ENCODE assay signal across 2 cellular contexts in the genomic region with DNA sequence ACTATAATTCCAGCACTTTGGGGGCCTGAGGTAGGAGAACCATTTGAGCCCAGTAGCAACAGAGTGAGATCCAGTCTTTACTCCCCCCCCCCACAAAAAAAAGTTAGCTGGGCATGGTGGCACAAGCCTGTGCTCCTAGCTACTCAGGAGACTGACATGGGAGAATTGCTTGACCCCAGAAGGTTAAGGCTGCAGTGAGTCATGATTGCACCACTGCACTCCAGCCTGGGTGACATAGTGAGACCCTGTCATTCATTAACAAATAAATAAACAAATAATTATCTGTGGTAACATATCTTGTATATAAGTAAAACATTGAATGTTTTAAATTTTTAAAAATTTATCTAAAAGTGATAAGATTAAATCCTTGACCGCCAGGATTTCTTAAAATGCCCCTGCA.
TF ChIP-seq lines count a peak whose summit lies in the region.

No MANE protein-coding gene starts in this region.

TF ChIP-seq in IMR-90, 13 proteins besides CTCF, POLR2A, EP300 and RAD21:
- TF ChIP-seq SMC3 (IDR thresholded peaks at IDR 0.05; ENCODE audit: low read depth, low read length) (no peak), MXI1 (IDR thresholded peaks at IDR 0.05; ENCODE audit: borderline replicate concordance, low read depth, low read length) (no peak), CEBPB (IDR thresholded peaks at IDR 0.05; ENCODE audit: low read depth, low read length) (peak; percentile 34; the same call in 1 of the 2 replicates)

TF ChIP-seq in HepG2, 621 proteins besides CTCF, POLR2A, EP300 and RAD21 (continues in another document):
- TF ChIP-seq, protein P1, sequence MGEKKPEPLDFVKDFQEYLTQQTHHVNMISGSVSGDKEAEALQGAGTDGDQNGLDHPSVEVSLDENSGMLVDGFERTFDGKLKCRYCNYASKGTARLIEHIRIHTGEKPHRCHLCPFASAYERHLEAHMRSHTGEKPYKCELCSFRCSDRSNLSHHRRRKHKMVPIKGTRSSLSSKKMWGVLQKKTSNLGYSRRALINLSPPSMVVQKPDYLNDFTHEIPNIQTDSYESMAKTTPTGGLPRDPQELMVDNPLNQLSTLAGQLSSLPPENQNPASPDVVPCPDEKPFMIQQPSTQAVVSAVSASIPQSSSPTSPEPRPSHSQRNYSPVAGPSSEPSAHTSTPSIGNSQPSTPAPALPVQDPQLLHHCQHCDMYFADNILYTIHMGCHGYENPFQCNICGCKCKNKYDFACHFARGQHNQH (CRISPR knock-in tag; IDR thresholded peaks at IDR 0.05) = 0 out of 2 replicates have a peak, but pooled peaks have one; percentile 24
- TF ChIP-seq RXRA (CRISPR knock-in tag; IDR thresholded peaks at IDR 0.05) = peak; percentile 49; the same call in 1 of the 2 replicates
- no peak for TF ChIP-seq MAFF (IDR thresholded peaks at IDR 0.05; ENCODE audit: low read depth, low read length)
- TF ChIP-seq HDAC6 (IDR thresholded peaks at IDR 0.05; ENCODE audit: low read depth, low read length) = no peak
- TF ChIP-seq SMAD3 (CRISPR knock-in tag; IDR thresholded peaks at IDR 0.05) = 0 out of 2 replicates have a peak, but pooled peaks have one; percentile 37
- TF ChIP-seq IRF2 (CRISPR knock-in tag; IDR thresholded peaks at IDR 0.05) = 0 out of 2 replicates have a peak, but pooled peaks have one; percentile 20
- TF ChIP-seq FOXM1 (CRISPR knock-in tag; IDR thresholded peaks at IDR 0.05) = no peak
- TF ChIP-seq, protein P2, sequence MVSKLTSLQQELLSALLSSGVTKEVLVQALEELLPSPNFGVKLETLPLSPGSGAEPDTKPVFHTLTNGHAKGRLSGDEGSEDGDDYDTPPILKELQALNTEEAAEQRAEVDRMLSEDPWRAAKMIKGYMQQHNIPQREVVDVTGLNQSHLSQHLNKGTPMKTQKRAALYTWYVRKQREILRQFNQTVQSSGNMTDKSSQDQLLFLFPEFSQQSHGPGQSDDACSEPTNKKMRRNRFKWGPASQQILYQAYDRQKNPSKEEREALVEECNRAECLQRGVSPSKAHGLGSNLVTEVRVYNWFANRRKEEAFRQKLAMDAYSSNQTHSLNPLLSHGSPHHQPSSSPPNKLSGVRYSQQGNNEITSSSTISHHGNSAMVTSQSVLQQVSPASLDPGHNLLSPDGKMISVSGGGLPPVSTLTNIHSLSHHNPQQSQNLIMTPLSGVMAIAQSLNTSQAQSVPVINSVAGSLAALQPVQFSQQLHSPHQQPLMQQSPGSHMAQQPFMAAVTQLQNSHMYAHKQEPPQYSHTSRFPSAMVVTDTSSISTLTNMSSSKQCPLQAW (CRISPR knock-in tag; IDR thresholded peaks at IDR 0.05) = peak; percentile 90
- TF ChIP-seq, protein P3, sequence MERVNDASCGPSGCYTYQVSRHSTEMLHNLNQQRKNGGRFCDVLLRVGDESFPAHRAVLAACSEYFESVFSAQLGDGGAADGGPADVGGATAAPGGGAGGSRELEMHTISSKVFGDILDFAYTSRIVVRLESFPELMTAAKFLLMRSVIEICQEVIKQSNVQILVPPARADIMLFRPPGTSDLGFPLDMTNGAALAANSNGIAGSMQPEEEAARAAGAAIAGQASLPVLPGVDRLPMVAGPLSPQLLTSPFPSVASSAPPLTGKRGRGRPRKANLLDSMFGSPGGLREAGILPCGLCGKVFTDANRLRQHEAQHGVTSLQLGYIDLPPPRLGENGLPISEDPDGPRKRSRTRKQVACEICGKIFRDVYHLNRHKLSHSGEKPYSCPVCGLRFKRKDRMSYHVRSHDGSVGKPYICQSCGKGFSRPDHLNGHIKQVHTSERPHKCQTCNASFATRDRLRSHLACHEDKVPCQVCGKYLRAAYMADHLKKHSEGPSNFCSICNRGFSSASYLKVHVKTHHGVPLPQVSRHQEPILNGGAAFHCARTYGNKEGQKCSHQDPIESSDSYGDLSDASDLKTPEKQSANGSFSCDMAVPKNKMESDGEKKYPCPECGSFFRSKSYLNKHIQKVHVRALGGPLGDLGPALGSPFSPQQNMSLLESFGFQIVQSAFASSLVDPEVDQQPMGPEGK (CRISPR knock-in tag; IDR thresholded peaks at IDR 0.05) = peak; percentile 62
- TF ChIP-seq ZNF558 (CRISPR knock-in tag; IDR thresholded peaks at IDR 0.05; ENCODE audit: borderline replicate concordance) = no peak
- TF ChIP-seq ZFAT (CRISPR knock-in tag; conservative IDR thresholded peaks at IDR 0.05) = no peak
- peak; percentile 69 for TF ChIP-seq RXRB (CRISPR knock-in tag; IDR thresholded peaks at IDR 0.05; ENCODE audit: borderline replicate concordance)
- TF ChIP-seq, protein P4, sequence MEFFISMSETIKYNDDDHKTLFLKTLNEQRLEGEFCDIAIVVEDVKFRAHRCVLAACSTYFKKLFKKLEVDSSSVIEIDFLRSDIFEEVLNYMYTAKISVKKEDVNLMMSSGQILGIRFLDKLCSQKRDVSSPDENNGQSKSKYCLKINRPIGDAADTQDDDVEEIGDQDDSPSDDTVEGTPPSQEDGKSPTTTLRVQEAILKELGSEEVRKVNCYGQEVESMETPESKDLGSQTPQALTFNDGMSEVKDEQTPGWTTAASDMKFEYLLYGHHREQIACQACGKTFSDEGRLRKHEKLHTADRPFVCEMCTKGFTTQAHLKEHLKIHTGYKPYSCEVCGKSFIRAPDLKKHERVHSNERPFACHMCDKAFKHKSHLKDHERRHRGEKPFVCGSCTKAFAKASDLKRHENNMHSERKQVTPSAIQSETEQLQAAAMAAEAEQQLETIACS (CRISPR knock-in tag; IDR thresholded peaks at IDR 0.05) = no peak
- TF ChIP-seq SATB2 (CRISPR knock-in tag; IDR thresholded peaks at IDR 0.05) = no peak
- no peak for TF ChIP-seq DMAP1 (CRISPR knock-in tag; IDR thresholded peaks at IDR 0.05)
- peak; percentile 91 for TF ChIP-seq FOSL1 (CRISPR knock-in tag; IDR thresholded peaks at IDR 0.05; ENCODE audit: borderline replicate concordance)
- TF ChIP-seq, protein P5, sequence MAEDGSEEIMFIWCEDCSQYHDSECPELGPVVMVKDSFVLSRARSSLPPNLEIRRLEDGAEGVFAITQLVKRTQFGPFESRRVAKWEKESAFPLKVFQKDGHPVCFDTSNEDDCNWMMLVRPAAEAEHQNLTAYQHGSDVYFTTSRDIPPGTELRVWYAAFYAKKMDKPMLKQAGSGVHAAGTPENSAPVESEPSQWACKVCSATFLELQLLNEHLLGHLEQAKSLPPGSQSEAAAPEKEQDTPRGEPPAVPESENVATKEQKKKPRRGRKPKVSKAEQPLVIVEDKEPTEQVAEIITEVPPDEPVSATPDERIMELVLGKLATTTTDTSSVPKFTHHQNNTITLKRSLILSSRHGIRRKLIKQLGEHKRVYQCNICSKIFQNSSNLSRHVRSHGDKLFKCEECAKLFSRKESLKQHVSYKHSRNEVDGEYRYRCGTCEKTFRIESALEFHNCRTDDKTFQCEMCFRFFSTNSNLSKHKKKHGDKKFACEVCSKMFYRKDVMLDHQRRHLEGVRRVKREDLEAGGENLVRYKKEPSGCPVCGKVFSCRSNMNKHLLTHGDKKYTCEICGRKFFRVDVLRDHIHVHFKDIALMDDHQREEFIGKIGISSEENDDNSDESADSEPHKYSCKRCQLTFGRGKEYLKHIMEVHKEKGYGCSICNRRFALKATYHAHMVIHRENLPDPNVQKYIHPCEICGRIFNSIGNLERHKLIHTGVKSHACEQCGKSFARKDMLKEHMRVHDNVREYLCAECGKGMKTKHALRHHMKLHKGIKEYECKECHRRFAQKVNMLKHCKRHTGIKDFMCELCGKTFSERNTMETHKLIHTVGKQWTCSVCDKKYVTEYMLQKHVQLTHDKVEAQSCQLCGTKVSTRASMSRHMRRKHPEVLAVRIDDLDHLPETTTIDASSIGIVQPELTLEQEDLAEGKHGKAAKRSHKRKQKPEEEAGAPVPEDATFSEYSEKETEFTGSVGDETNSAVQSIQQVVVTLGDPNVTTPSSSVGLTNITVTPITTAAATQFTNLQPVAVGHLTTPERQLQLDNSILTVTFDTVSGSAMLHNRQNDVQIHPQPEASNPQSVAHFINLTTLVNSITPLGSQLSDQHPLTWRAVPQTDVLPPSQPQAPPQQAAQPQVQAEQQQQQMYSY (CRISPR knock-in tag; IDR thresholded peaks at IDR 0.05) = no peak
- TF ChIP-seq, protein P6, sequence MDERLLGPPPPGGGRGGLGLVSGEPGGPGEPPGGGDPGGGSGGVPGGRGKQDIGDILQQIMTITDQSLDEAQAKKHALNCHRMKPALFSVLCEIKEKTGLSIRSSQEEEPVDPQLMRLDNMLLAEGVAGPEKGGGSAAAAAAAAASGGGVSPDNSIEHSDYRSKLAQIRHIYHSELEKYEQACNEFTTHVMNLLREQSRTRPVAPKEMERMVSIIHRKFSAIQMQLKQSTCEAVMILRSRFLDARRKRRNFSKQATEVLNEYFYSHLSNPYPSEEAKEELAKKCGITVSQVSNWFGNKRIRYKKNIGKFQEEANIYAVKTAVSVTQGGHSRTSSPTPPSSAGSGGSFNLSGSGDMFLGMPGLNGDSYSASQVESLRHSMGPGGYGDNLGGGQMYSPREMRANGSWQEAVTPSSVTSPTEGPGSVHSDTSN (CRISPR knock-in tag; IDR thresholded peaks at IDR 0.05) = peak; percentile 39; the same call in 1 of the 2 replicates
- TF ChIP-seq, protein P7, sequence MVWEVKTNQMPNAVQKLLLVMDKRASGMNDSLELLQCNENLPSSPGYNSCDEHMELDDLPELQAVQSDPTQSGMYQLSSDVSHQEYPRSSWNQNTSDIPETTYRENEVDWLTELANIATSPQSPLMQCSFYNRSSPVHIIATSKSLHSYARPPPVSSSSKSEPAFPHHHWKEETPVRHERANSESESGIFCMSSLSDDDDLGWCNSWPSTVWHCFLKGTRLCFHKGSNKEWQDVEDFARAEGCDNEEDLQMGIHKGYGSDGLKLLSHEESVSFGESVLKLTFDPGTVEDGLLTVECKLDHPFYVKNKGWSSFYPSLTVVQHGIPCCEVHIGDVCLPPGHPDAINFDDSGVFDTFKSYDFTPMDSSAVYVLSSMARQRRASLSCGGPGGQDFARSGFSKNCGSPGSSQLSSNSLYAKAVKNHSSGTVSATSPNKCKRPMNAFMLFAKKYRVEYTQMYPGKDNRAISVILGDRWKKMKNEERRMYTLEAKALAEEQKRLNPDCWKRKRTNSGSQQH (CRISPR knock-in tag; IDR thresholded peaks at IDR 0.05; ENCODE audit: low read depth) = peak; percentile 49; the same call in 1 of the 2 replicates
- TF ChIP-seq, protein P8, sequence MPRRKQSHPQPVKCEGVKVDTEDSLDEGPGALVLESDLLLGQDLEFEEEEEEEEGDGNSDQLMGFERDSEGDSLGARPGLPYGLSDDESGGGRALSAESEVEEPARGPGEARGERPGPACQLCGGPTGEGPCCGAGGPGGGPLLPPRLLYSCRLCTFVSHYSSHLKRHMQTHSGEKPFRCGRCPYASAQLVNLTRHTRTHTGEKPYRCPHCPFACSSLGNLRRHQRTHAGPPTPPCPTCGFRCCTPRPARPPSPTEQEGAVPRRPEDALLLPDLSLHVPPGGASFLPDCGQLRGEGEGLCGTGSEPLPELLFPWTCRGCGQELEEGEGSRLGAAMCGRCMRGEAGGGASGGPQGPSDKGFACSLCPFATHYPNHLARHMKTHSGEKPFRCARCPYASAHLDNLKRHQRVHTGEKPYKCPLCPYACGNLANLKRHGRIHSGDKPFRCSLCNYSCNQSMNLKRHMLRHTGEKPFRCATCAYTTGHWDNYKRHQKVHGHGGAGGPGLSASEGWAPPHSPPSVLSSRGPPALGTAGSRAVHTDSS (CRISPR knock-in tag; conservative IDR thresholded peaks at IDR 0.05) = no peak
- TF ChIP-seq, protein P9, sequence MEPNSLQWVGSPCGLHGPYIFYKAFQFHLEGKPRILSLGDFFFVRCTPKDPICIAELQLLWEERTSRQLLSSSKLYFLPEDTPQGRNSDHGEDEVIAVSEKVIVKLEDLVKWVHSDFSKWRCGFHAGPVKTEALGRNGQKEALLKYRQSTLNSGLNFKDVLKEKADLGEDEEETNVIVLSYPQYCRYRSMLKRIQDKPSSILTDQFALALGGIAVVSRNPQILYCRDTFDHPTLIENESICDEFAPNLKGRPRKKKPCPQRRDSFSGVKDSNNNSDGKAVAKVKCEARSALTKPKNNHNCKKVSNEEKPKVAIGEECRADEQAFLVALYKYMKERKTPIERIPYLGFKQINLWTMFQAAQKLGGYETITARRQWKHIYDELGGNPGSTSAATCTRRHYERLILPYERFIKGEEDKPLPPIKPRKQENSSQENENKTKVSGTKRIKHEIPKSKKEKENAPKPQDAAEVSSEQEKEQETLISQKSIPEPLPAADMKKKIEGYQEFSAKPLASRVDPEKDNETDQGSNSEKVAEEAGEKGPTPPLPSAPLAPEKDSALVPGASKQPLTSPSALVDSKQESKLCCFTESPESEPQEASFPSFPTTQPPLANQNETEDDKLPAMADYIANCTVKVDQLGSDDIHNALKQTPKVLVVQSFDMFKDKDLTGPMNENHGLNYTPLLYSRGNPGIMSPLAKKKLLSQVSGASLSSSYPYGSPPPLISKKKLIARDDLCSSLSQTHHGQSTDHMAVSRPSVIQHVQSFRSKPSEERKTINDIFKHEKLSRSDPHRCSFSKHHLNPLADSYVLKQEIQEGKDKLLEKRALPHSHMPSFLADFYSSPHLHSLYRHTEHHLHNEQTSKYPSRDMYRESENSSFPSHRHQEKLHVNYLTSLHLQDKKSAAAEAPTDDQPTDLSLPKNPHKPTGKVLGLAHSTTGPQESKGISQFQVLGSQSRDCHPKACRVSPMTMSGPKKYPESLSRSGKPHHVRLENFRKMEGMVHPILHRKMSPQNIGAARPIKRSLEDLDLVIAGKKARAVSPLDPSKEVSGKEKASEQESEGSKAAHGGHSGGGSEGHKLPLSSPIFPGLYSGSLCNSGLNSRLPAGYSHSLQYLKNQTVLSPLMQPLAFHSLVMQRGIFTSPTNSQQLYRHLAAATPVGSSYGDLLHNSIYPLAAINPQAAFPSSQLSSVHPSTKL (CRISPR knock-in tag; IDR thresholded peaks at IDR 0.05) = peak; percentile 65; the same call in 1 of the 2 replicates
- TF ChIP-seq GPN1 (CRISPR knock-in tag; IDR thresholded peaks at IDR 0.05; ENCODE audit: borderline replicate concordance) = no peak
- TF ChIP-seq, protein P10, sequence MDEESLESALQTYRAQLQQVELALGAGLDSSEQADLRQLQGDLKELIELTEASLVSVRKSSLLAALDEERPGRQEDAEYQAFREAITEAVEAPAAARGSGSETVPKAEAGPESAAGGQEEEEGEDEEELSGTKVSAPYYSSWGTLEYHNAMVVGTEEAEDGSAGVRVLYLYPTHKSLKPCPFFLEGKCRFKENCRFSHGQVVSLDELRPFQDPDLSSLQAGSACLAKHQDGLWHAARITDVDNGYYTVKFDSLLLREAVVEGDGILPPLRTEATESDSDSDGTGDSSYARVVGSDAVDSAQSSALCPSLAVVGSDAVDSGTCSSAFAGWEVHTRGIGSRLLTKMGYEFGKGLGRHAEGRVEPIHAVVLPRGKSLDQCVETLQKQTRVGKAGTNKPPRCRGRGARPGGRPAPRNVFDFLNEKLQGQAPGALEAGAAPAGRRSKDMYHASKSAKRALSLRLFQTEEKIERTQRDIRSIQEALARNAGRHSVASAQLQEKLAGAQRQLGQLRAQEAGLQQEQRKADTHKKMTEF (CRISPR knock-in tag; IDR thresholded peaks at IDR 0.05) = peak; percentile 29; the same call in 1 of the 2 replicates
- no peak for TF ChIP-seq ZNF773 (CRISPR knock-in tag; IDR thresholded peaks at IDR 0.05; ENCODE audit: borderline replicate concordance)
- TF ChIP-seq PLRG1 (conservative IDR thresholded peaks at IDR 0.05) = no peak
- TF ChIP-seq PCBP2 (optimal IDR thresholded peaks at IDR 0.05; ENCODE audit: low read depth, low read length, poor library complexity, severe bottlenecking) = no peak
- TF ChIP-seq TOE1 (CRISPR knock-in tag; IDR thresholded peaks at IDR 0.05) = no peak
- TF ChIP-seq, protein P11, sequence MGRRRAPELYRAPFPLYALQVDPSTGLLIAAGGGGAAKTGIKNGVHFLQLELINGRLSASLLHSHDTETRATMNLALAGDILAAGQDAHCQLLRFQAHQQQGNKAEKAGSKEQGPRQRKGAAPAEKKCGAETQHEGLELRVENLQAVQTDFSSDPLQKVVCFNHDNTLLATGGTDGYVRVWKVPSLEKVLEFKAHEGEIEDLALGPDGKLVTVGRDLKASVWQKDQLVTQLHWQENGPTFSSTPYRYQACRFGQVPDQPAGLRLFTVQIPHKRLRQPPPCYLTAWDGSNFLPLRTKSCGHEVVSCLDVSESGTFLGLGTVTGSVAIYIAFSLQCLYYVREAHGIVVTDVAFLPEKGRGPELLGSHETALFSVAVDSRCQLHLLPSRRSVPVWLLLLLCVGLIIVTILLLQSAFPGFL (CRISPR knock-in tag; IDR thresholded peaks at IDR 0.05) = no peak
- TF ChIP-seq KLF16 (CRISPR knock-in tag; IDR thresholded peaks at IDR 0.05) = 0 out of 4 replicates have a peak, but pooled peaks of 1 of the 2 experiments have one; percentile 37
- no peak for TF ChIP-seq ZNF839 (CRISPR knock-in tag; IDR thresholded peaks at IDR 0.05; ENCODE audit: borderline replicate concordance)
- no peak for TF ChIP-seq ZNF260 (CRISPR knock-in tag; IDR thresholded peaks at IDR 0.05; ENCODE audit: borderline replicate concordance, low read depth)
